19 cellular contexts compared by ENCODE assay signal in the genomic region with DNA sequence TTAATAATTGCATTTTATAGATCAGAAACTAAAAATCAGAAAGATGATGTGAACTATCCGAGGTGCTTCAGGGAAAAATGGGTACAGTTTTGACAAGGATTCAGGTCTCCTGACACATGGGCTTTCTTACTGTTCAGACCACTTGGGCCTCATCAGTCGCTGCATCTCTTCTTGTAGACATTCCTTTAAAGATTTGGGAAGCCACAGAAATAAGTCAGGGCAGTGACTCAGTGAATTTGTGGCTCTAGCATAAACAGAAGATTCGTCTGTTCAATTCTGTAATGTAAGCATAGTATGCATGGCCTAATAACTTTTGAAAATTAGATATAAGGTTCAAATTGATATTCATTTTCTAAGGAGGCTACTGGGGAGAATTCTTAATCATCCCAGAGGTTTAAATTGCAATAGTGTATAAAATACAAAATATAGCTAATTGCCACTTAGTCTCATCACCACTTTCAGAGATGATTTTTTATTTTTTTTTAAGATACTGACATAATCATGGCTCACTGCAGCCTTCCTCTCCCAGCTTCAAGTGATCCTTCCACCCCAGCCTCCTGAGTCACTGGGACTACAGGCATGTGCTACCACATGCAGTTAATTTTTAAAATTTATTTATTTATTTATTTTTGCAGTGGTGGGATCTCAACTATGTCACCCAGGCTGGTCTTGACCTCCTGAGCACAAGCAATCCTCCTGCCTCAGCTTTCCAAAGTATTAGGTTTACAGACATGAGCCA. TPM values are rescaled to one million over a fixed set of nuclear protein-coding genes. Genes with fewer than 3 reads are reported as not detected.
DNase-seq lines count a peak whose midpoint lies in the region; ATAC-seq and TF ChIP-seq lines count a peak whose summit lies in the region.
"Had no signal": no experiment of that assay in that cellular context is flagged by ENCODE, and none has a peak within 500 bp of the region (broad histone marks: within the 10 kb centered on the region; RNA-seq: fewer than 3 reads in every experiment).

No MANE protein-coding gene starts in this region.

- H3K4me1 ChIP-seq in adipocyte (ENCODE audit: control insufficient read depth, insufficient read depth, low read length) (peaks cover 24% of the 10 kb centered on the region), foreskin keratinocyte (peaks cover 5% of the 10 kb centered on the region), ovary (ENCODE audit: insufficient read depth) (peaks cover 3% of the 10 kb centered on the region)
- H3K4me1 ChIP-seq: uterus had no signal

- H3K4me3 ChIP-seq in AG04449 (ENCODE audit: low read depth, low read length) (no peak overlapping the region), adipocyte (ENCODE audit: low read length) (no peak overlapping the region), ovary (no peak overlapping the region)
- H3K4me3 ChIP-seq: PC-9, uterus had no signal

- no peaks in the 10 kb centered on the region for H3K27me3 ChIP-seq in adipocyte (replicated peaks; ENCODE audit: control insufficient read depth, insufficient read depth, low read length)
- no peaks in the 10 kb centered on the region for H3K27me3 ChIP-seq in foreskin keratinocyte
- H3K27me3 ChIP-seq in ovary = no peaks in the 10 kb centered on the region
- H3K27me3 ChIP-seq: uterus had no signal

- intact Hi-C loops in ovary (cut with DNase I) = no loop called here

- WGBS in ovary, 3 donors = 66 to 75% (median 73%) methylated on average over 3 of the region's 3 CpGs

- no peak for TF ChIP-seq POLR2A in ovary (IDR thresholded peaks at IDR 0.05)

- H3K9ac ChIP-seq in adipocyte (ENCODE audit: low read length) = no peak overlapping the region

- no peak overlapping the region for H3K27ac ChIP-seq in foreskin keratinocyte
- no peak overlapping the region for H3K27ac ChIP-seq in ovary
- H3K27ac ChIP-seq: PC-9, uterus had no signal

- H3K9me3 ChIP-seq in adipocyte (ENCODE audit: control insufficient read depth, low read length) (peaks cover 3% of the 10 kb centered on the region), ovary (no peaks in the 10 kb centered on the region)
- H3K9me3 ChIP-seq: uterus had no signal

- DNase-seq in AG04449 (ENCODE audit: low read depth, low spot score) (peak; percentile 36), H4 (ENCODE audit: low spot score) (peak; percentile 55), adipocyte (ENCODE audit: low read depth) (peak; percentile 56), foreskin keratinocyte (no peak), retina (no peak), NCI-H2196 treated with DMSO at 0.1 percent for 48 hours (lab: John Stamatoyannopoulos, UW; ENCODE audit: unreplicated experiment) (no peak), ovary (no peak)
- DNase-seq: activated CD4-positive, alpha-beta T cell treated with anti-CD3 and anti-CD28 coated beads, Interleukin-2, amount 50 U/mL, for 48 hours; activated T-cell treated with anti-CD3 and anti-CD28 coated beads, Interleukin-2, amount 50 U/mL, for 4 hours; central memory CD4-positive, alpha-beta T cell; glutamatergic neuron; NCI-H1105 treated with DMSO at 0.1 percent for 48 hours; NCI-H2171; NCI-H774; PC-9; stimulated activated naive CD8-positive, alpha-beta T cell treated with anti-CD3 and anti-CD28 coated beads, Interleukin-15, Interleukin-2, amounts not matched to agents 100 U/mL and 50 U/mL, for 24 hours; uterus had no signal

- ATAC-seq in foreskin keratinocyte = peak; percentile 56
- no peak for ATAC-seq in GM19463 (IDR thresholded peaks at IDR 0.05; ENCODE audit: unreplicated experiment)
- ATAC-seq: activated T-cell treated with anti-CD3 and anti-CD28 coated beads, Interleukin-2, amount 50 U/mL, for 4 hours; SK-N-SH treated with all-trans-retinoic acid at 6 μM for 48 hours; stimulated activated naive CD8-positive, alpha-beta T cell treated with anti-CD3 and anti-CD28 coated beads, Interleukin-15, Interleukin-2, amounts not matched to agents 100 U/mL and 50 U/mL, for 24 hours had no signal

- POLR2A ChIA-PET in AG04449 (lab: Yijun Ruan, JAX) = no interaction called here

- CTCF ChIA-PET in AG04449 (lab: Yijun Ruan, JAX) = interaction anchor here (1.4 to 1.6 kb wide), 2 partner anchors 11 to 13 kb away, joined by 3 read pairs; no protein-coding TSS in a partner anchor

- TF ChIP-seq EP300 in ovary (IDR thresholded peaks at IDR 0.05) = no peak

- H3K36me3 ChIP-seq in adipocyte (ENCODE audit: control insufficient read depth, insufficient read depth, low read length, severe bottlenecking) = no peaks in the 10 kb centered on the region
- no peaks in the 10 kb centered on the region for H3K36me3 ChIP-seq in ovary
- H3K36me3 ChIP-seq: uterus had no signal

- TF ChIP-seq CTCF in AG04449 (IDR thresholded peaks at IDR 0.05; ENCODE audit: insufficient read depth, low read length, missing control alignments) = no peak
- no peak for TF ChIP-seq CTCF in foreskin keratinocyte (conservative IDR thresholded peaks at IDR 0.05)
- no peak for TF ChIP-seq CTCF in ovary (IDR thresholded peaks at IDR 0.05)

RNA-seq across cellular contexts. Expression of gene RASEF, which starts 48.9 kb away (rescaled TPM):
- 0.08 TPM in 1 of 2 replicates, not detected in the other for total RNA-seq in H4 (2014; rRNA removed; shearing (Covaris generic))
- total RNA-seq in foreskin keratinocyte (0.07 and 0.31 TPM in 2 replicates), ovary (10 to 100 TPM in 1 of 7 donors, 1 to 10 TPM in 4, under 1 TPM in 2; 0.08 to 15.9 (median 1.3) TPM)
- polyA plus RNA-seq in foreskin keratinocyte (0.03 TPM in 1 of 2 replicates, not detected in the other), ovary (under 1 TPM; 0.07 to 0.43 TPM)

Comparison
In these comparisons a context has a peak if more than half of its experiments do, and no peak if none do; other contexts are left out.
1. DNase-seq: peak in AG04449 (single experiment), H4 (single experiment) and adipocyte (single experiment); none in foreskin keratinocyte (0 of 2), retina (single experiment), NCI-H2196 treated with DMSO at 0.1 percent for 48 hours (single experiment) and ovary (0 of 5).